In genomic region chr13:27533155-27533643, GRCh38 we compare ENCODE assay signal across 8 cellular contexts.
DNase-seq lines count a peak whose midpoint lies in the region; ATAC-seq and TF ChIP-seq lines count a peak whose summit lies in the region.

No MANE protein-coding gene starts in this region.

- H3K36me3 ChIP-seq in trophoblast cell (ENCODE audit: control insufficient read depth in 1 of 2, insufficient read depth in 2 of 2, low read length in 2 of 2) (no peaks in the 10 kb centered on the region), vagina (no peaks in the 10 kb centered on the region)

- H2BK12ac ChIP-seq in trophoblast cell (ENCODE audit: low read length) = no peak overlapping the region

- no peak overlapping the region for H2AFZ ChIP-seq in trophoblast cell (ENCODE audit: insufficient read depth, low read length, poor library complexity)

- POLR2A ChIA-PET in CD4-positive, alpha-beta T cell (lab: Charles Lee) = interaction anchor here (0.8 to 1.9 kb wide), 2 partner anchors 88 to 293 kb away, joined by 3 to 7 read pairs; partner anchors contain the start of gene LNX2

- no peaks in the 10 kb centered on the region for H3K79me1 ChIP-seq in trophoblast cell (ENCODE audit: low read length)

- no peaks in the 10 kb centered on the region for H3K79me2 ChIP-seq in trophoblast cell (ENCODE audit: control insufficient read depth, insufficient read depth, low read length, poor library complexity)

- H2BK5ac ChIP-seq in trophoblast cell (ENCODE audit: low read depth, low read length, poor library complexity) = no peak overlapping the region

- no peak overlapping the region for H2AK5ac ChIP-seq in trophoblast cell (ENCODE audit: low read length)

- no peaks in the 10 kb centered on the region for H3K9me3 ChIP-seq in CD4-positive, alpha-beta T cell (ENCODE audit: control insufficient read depth, low read length)
- peaks cover 6% of the 10 kb centered on the region for H3K9me3 ChIP-seq in trophoblast cell (ENCODE audit: insufficient read depth, low read depth, low read length)
- H3K9me3 ChIP-seq in vagina = no peaks in the 10 kb centered on the region

- H3K9me3 Mint-ChIP-seq in CD4-positive, alpha-beta T cell = no peaks in the 10 kb centered on the region

- peak overlapping the region; percentile 17 for H4K8ac ChIP-seq in trophoblast cell (ENCODE audit: low read depth, low read length)

- no peak overlapping the region for H3K27ac ChIP-seq in CD4-positive, alpha-beta T cell (ENCODE audit: low read depth, low read length)
- H3K27ac ChIP-seq in trophoblast cell (ENCODE audit: low read depth, low read length) (no peak overlapping the region), vagina (no peak overlapping the region)

- no peak for TF ChIP-seq POLR2A in vagina (IDR thresholded peaks at IDR 0.05)

- H3K4me3 ChIP-seq in trophoblast cell (ENCODE audit: low read depth, low read length) (no peak overlapping the region), vagina (no peak overlapping the region)

- no peak overlapping the region for H2BK120ac ChIP-seq in trophoblast cell (ENCODE audit: insufficient read depth, low read length, poor library complexity)

- no peak for TF ChIP-seq EP300 in Ishikawa (IDR thresholded peaks at IDR 0.05; ENCODE audit: borderline replicate concordance)

- H3K4me1 Mint-ChIP-seq in CD4-positive, alpha-beta T cell (ENCODE audit: low read depth) = peaks cover 10% of the 10 kb centered on the region

- no peak overlapping the region for H3K4me3 Mint-ChIP-seq in CD4-positive, alpha-beta T cell

- DNase-seq in CD4-positive, alpha-beta T cell = peak in 9 of 10 experiments; percentile 18 to 55 (median 26)
- DNase-seq in SKM-1 treated with dmso at 0.1 percent for 144 hours (lab: John Stamatoyannopoulos, UW; ENCODE audit: unreplicated experiment) (peak; percentile 25), amniotic epithelial cell (ENCODE audit: low read depth) (peak; percentile 62), cardiac septum (ENCODE audit: low spot score) (peak; percentile 93), trophoblast cell (peak; percentile 73 to 90), vagina (ENCODE audit: extremely low spot score in 2 of 2) (no peak)

- no peak overlapping the region for H3K27ac Mint-ChIP-seq in CD4-positive, alpha-beta T cell

- peak; percentile 39 for ATAC-seq in CD4-positive, alpha-beta T cell (ENCODE audit: poor library complexity)
- ATAC-seq in HG02798 (IDR thresholded peaks at IDR 0.05; ENCODE audit: poor library complexity, unreplicated experiment) = no peak

- WGBS in trophoblast cell (ENCODE audit: extremely low coverage, insufficient coverage, insufficient read length) = no CpG with 5 or more reads among the region's 19 CpGs

- no peak overlapping the region for H4K91ac ChIP-seq in trophoblast cell (ENCODE audit: low read depth, low read length)

- no peak overlapping the region for H3K18ac ChIP-seq in trophoblast cell (ENCODE audit: low read length)

- H4K12ac ChIP-seq in trophoblast cell (ENCODE audit: low read depth, low read length) = no peak overlapping the region

- H3K27me3 ChIP-seq in CD4-positive, alpha-beta T cell (ENCODE audit: control insufficient read depth, insufficient read depth, low read length) = no peaks in the 10 kb centered on the region
- no peaks in the 10 kb centered on the region for H3K27me3 ChIP-seq in trophoblast cell (ENCODE audit: insufficient read depth, low read length)
- H3K27me3 ChIP-seq in vagina = no peaks in the 10 kb centered on the region

- no peaks in the 10 kb centered on the region for H3K36me3 Mint-ChIP-seq in CD4-positive, alpha-beta T cell (ENCODE audit: low read depth)

- H3K23ac ChIP-seq in trophoblast cell (ENCODE audit: low read length) = no peak overlapping the region

- peak; percentile 77 for TF ChIP-seq RAD21 in Ishikawa (IDR thresholded peaks at IDR 0.05; ENCODE audit: low read depth)

- CTCF ChIA-PET in CD4-positive, alpha-beta T cell (lab: Charles Lee) = interaction anchor here (0.6 to 1.8 kb wide), 6 partner anchors 8 to 293 kb away, joined by 3 to 8 read pairs (median 4); no protein-coding TSS in a partner anchor

- H3K14ac ChIP-seq in trophoblast cell (ENCODE audit: low read length) = no peak overlapping the region

- peaks cover 0 to 2% of the 10 kb centered on the region in 2 experiments for H3K4me1 ChIP-seq in trophoblast cell (ENCODE audit: control insufficient read depth in 1 of 2, insufficient read depth in 2 of 2, low read length in 2 of 2)
- peaks cover 6% of the 10 kb centered on the region for H3K4me1 ChIP-seq in vagina

- no peak overlapping the region for H3K4ac ChIP-seq in trophoblast cell (ENCODE audit: low read depth, low read length)

- peak; percentile 68 for TF ChIP-seq CTCF in CD4-positive, alpha-beta T cell (IDR thresholded peaks at IDR 0.05)
- TF ChIP-seq CTCF in vagina (IDR thresholded peaks at IDR 0.05) = peak; percentile 52 to 71 (median 66)

- no peak overlapping the region for H3K4me2 ChIP-seq in trophoblast cell (ENCODE audit: low read length)

- no peak overlapping the region for H3K9ac ChIP-seq in trophoblast cell (ENCODE audit: low read length)

- peaks cover 6% of the 10 kb centered on the region for H3K27me3 Mint-ChIP-seq in CD4-positive, alpha-beta T cell

- intact Hi-C loops in CD4-positive, alpha-beta T cell (cut with DNase I, micrococcal nuclease) = loop anchor here (1.0 to 10.0 kb wide), 5 partner anchors 126 to 293 kb away; no protein-coding TSS in a partner anchor
- intact Hi-C loops in cardiac septum (cut with DNase I) = loop anchor here (5.0 to 10.0 kb wide), 5 partner anchors 89 to 294 kb away; partner anchors contain the start of genes LNX2 and POLR1D
- intact Hi-C loops in vagina (cut with DNase I) = loop anchor here (10.0 kb wide), 1 partner anchor 292 kb away; no protein-coding TSS in a partner anchor

TF ChIP-seq in Ishikawa, 13 proteins besides CTCF, POLR2A, EP300 and RAD21:
- TF ChIP-seq YY1 (IDR thresholded peaks at IDR 0.05; ENCODE audit: low read depth) (0 out of 2 replicates have a peak, but pooled peaks have one; percentile 33), CEBPB (IDR thresholded peaks at IDR 0.05) (no peak)

Comparison
In these comparisons a context has a peak if more than half of its experiments do, and no peak if none do; other contexts are left out.
1. DNase-seq: peak in CD4-positive, alpha-beta T cell (9 of 10), SKM-1 treated with dmso at 0.1 percent for 144 hours (single experiment), amniotic epithelial cell (single experiment), cardiac septum (single experiment) and trophoblast cell (2 of 2); none in vagina (0 of 2).